30 cellular contexts compared by ENCODE assay signal in genomic region chr1:60562715-60563114, GRCh38.
"Had no signal": no experiment of that assay in that cellular context is flagged by ENCODE, and none has a peak within 500 bp of the region (broad histone marks: within the 10 kb centered on the region; RNA-seq: fewer than 3 reads in every experiment).

No MANE protein-coding gene starts in this region.

- H3K4me1 Mint-ChIP-seq: activated CD4-positive, alpha-beta T cell treated with anti-CD3 and anti-CD28 coated beads, Interleukin-2, amount 10 ng/mL, durations not matched to agents 24 days and 14 days; activated naive CD4-positive, alpha-beta T cell treated with anti-CD3 and anti-CD28 coated beads, Interleukin-2, amount 10 ng/mL, durations not matched to agents 7 days and 5 days; activated naive CD8-positive, alpha-beta T cell treated with anti-CD3 and anti-CD28 coated beads, Interleukin-2, amount 50 U/mL, for 24 hours had no signal

- H3K27me3 Mint-ChIP-seq: activated CD4-positive, alpha-beta T cell treated with anti-CD3 and anti-CD28 coated beads, Interleukin-2, amount 10 ng/mL, durations not matched to agents 24 days and 14 days; activated naive CD4-positive, alpha-beta T cell treated with anti-CD3 and anti-CD28 coated beads, Interleukin-2, amount 10 ng/mL, durations not matched to agents 7 days and 5 days; activated naive CD8-positive, alpha-beta T cell treated with anti-CD3 and anti-CD28 coated beads, Interleukin-2, amount 50 U/mL, for 24 hours had no signal

- H3K4me2 ChIP-seq: KMS-11, SK-N-SH had no signal

- H3K4me3 ChIP-seq: ascending aorta, body of pancreas, breast epithelium, SJSA1 had no signal

- H3K4me3 Mint-ChIP-seq: activated CD4-positive, alpha-beta T cell treated with anti-CD3 and anti-CD28 coated beads, Interleukin-2, amount 10 ng/mL, durations not matched to agents 24 days and 14 days; activated naive CD4-positive, alpha-beta T cell treated with anti-CD3 and anti-CD28 coated beads, Interleukin-2, amount 10 ng/mL, durations not matched to agents 7 days and 5 days; activated naive CD8-positive, alpha-beta T cell; activated naive CD8-positive, alpha-beta T cell treated with anti-CD3 and anti-CD28 coated beads, Interleukin-2, amount 50 U/mL, for 24 hours; T-helper 1 cell treated with Interleukin-12 subunit alpha and Interleukin-12 subunit beta and Interleukin-4 antibody, amounts not matched to agents 30 μg/mL and 1 μg/mL, for 36 hours; T-helper 2 cell treated with Interferon-gamma antibody and Interleukin-4, amounts not matched to agents 5 μg/mL and 100 μg/mL, for 36 hours had no signal

- H3K4me1 ChIP-seq: body of pancreas, breast epithelium, SJSA1 had no signal

- ATAC-seq: activated naive CD8-positive, alpha-beta T cell treated with anti-CD3 and anti-CD28 coated beads, Interleukin-2, amount 50 U/mL, for 24 hours; body of pancreas; Panc1 had no signal

- H3K27ac Mint-ChIP-seq: activated CD4-positive, alpha-beta T cell treated with anti-CD3 and anti-CD28 coated beads, Interleukin-2, amount 10 ng/mL, durations not matched to agents 24 days and 14 days; activated naive CD4-positive, alpha-beta T cell treated with anti-CD3 and anti-CD28 coated beads, Interleukin-2, amount 10 ng/mL, durations not matched to agents 7 days and 5 days; activated naive CD8-positive, alpha-beta T cell; activated naive CD8-positive, alpha-beta T cell treated with anti-CD3 and anti-CD28 coated beads, Interleukin-2, amount 50 U/mL, for 24 hours; T-helper 1 cell treated with Interleukin-12 subunit alpha and Interleukin-12 subunit beta and Interleukin-4 antibody, amounts not matched to agents 30 μg/mL and 1 μg/mL, for 36 hours; T-helper 2 cell treated with Interferon-gamma antibody and Interleukin-4, amounts not matched to agents 5 μg/mL and 100 μg/mL, for 36 hours had no signal

- H3K36me3 ChIP-seq: ascending aorta, breast epithelium, SJSA1 had no signal

- DNase-seq: activated CD4-positive, alpha-beta T cell treated with anti-CD3 and anti-CD28 coated beads, Interleukin-2, amount 10 ng/mL, durations not matched to agents 24 days and 14 days; activated CD4-positive, alpha-beta T cell treated with anti-CD3 and anti-CD28 coated beads, Interleukin-2, amount 50 U/mL, for 4 hours; activated CD8-positive, alpha-beta memory T cell treated with anti-CD3 and anti-CD28 coated beads, Interleukin-2, amount 50 U/mL, for 4 hours; activated effector memory CD4-positive, alpha-beta T cell treated with Interleukin-2 at 50 U/mL for 16 hours; activated naive CD4-positive, alpha-beta T cell treated with anti-CD3 and anti-CD28 coated beads, Interleukin-2, amount 10 ng/mL, durations not matched to agents 7 days and 5 days; activated naive CD8-positive, alpha-beta T cell treated with anti-CD3 and anti-CD28 coated beads, Interleukin-2, amount 50 U/mL, for 24 hours; activated T-cell treated with anti-CD3 and anti-CD28 coated beads for 4 hours; activated T-cell treated with anti-CD3 and anti-CD28 coated beads, Interleukin-2, amount 50 U/mL, for 48 hours; amniotic stem cell; body of pancreas; caudate nucleus; MM.1S; MV-4-11; NCI-H1092; NCI-H1436 treated with DMSO at 0.1 percent for 48 hours; NCI-H1694 treated with DMSO at 0.1 percent for 48 hours; NCI-H2107; NCI-H2171; NCI-H446 treated with DMSO at 0.1 percent for 48 hours; NCI-H524; SHP77 treated with DMSO at 0.1 percent for 48 hours; SK-N-SH had no signal

- H3K36me3 Mint-ChIP-seq: activated naive CD4-positive, alpha-beta T cell treated with anti-CD3 and anti-CD28 coated beads, Interleukin-2, amount 10 ng/mL, durations not matched to agents 7 days and 5 days; activated naive CD8-positive, alpha-beta T cell had no signal

- H3K27ac ChIP-seq: body of pancreas, breast epithelium, KMS-11, SJSA1 had no signal

- H3K9me3 ChIP-seq: ascending aorta, body of pancreas, breast epithelium, SK-N-SH had no signal

- H3K27me3 ChIP-seq: ascending aorta, body of pancreas, breast epithelium, SJSA1 had no signal

- H3K9ac ChIP-seq: KMS-11, SK-N-SH had no signal

- H3K9me3 Mint-ChIP-seq: activated CD4-positive, alpha-beta T cell treated with anti-CD3 and anti-CD28 coated beads, Interleukin-2, amount 10 ng/mL, durations not matched to agents 24 days and 14 days; T-helper 2 cell treated with Interferon-gamma antibody and Interleukin-4, amounts not matched to agents 5 μg/mL and 100 μg/mL, for 36 hours had no signal
